9 cellular contexts compared by ENCODE assay signal in the genomic region with DNA sequence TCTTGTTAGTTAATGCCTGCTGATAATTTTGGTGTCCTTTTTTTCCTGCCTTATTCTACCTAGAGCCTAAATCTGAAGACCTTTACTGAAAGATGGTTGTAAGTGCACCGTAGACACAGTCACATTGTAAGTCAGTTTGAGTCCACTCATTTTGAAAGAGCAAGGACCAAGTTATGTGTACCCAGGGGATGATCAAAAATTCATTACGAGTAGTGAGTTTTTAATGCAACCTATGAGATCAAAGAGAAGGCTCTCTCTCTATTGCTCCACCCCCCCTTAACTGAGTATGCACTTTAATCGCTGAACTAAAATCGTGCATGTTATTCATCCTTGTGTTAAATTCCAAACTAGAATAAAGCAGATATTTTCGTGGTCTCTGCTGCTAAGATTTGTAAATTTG. TPM values are rescaled to one million over a fixed set of nuclear protein-coding genes. Genes with fewer than 3 reads are reported as not detected.
DNase-seq lines count a peak whose midpoint lies in the region; ATAC-seq, FAIRE-seq and TF ChIP-seq lines count a peak whose summit lies in the region.
"Had no signal": no experiment of that assay in that cellular context is flagged by ENCODE, and none has a peak within 500 bp of the region (broad histone marks: within the 10 kb centered on the region; RNA-seq: fewer than 3 reads in every experiment).

No MANE protein-coding gene starts in this region.

- peaks cover 11% of the 10 kb centered on the region for H3K36me3 Mint-ChIP-seq in activated T-helper 2 cell treated with anti-CD3 and anti-CD28 coated beads, Interferon-gamma antibody, Interleukin-2, Interleukin-4, amounts not matched to agents 10 μg/mL and 5 μg/mL and 100 μg/mL, durations not matched to agents 14 hours and 24 hours and 36 hours (ENCODE audit: low read depth)
- H3K36me3 Mint-ChIP-seq in memory B cell: no peaks in the 10 kb centered on the region

- no peaks in the 10 kb centered on the region for H3K9me3 Mint-ChIP-seq in activated T-helper 2 cell treated with anti-CD3 and anti-CD28 coated beads, Interferon-gamma antibody, Interleukin-2, Interleukin-4, amounts not matched to agents 10 μg/mL and 5 μg/mL and 100 μg/mL, durations not matched to agents 14 hours and 24 hours and 36 hours
- H3K9me3 Mint-ChIP-seq in memory B cell: no peaks in the 10 kb centered on the region

- H3K27me3 Mint-ChIP-seq in activated T-helper 2 cell treated with anti-CD3 and anti-CD28 coated beads, Interferon-gamma antibody, Interleukin-2, Interleukin-4, amounts not matched to agents 10 μg/mL and 5 μg/mL and 100 μg/mL, durations not matched to agents 14 hours and 24 hours and 36 hours (ENCODE audit: low read depth): no peaks in the 10 kb centered on the region
- H3K27me3 Mint-ChIP-seq in memory B cell: no peaks in the 10 kb centered on the region

- H3K4me3 ChIP-seq in ACC112 (ENCODE audit: low read depth, low read length): peak overlapping the region; percentile 81

- intact Hi-C loops in activated T-helper 2 cell treated with anti-CD3 and anti-CD28 coated beads, Interferon-gamma antibody, Interleukin-2, Interleukin-4, amounts not matched to agents 10 μg/mL and 5 μg/mL and 100 μg/mL, durations not matched to agents 14 hours and 24 hours and 36 hours (cut with micrococcal nuclease): loop anchor here (2.0 to 10.0 kb wide), 3 partner anchors 23 to 709 kb away; a partner anchor contains a TSS

- H2AFZ ChIP-seq in ACC112 (ENCODE audit: low read length, unreplicated experiment): no peak overlapping the region

- ATAC-seq in memory B cell (ENCODE audit: low read depth) (no peak), HG03432 (IDR thresholded peaks at IDR 0.05; ENCODE audit: unreplicated experiment) (no peak), HG03196 (IDR thresholded peaks at IDR 0.05; ENCODE audit: unreplicated experiment) (no peak)

- no peaks in the 10 kb centered on the region for H3K27me3 ChIP-seq in ACC112 (ENCODE audit: insufficient read depth, low read length)

- H3K79me2 ChIP-seq in ACC112 (ENCODE audit: control insufficient read depth, insufficient read depth, low read length, unreplicated experiment): peaks cover 43% of the 10 kb centered on the region

- DNase-seq in H54 (ENCODE audit: insufficient read length, low spot score) (no peak), memory B cell (ENCODE audit: low spot score in 2 of 2) (no peak), CD1c-positive myeloid dendritic cell (ENCODE audit: extremely low spot score) (no peak), retina (no peak)
- DNase-seq in activated T-helper 2 cell treated with anti-CD3 and anti-CD28 coated beads, Interferon-gamma antibody, Interleukin-2, Interleukin-4, amounts not matched to agents 10 μg/mL and 5 μg/mL and 100 μg/mL, durations not matched to agents 14 hours and 24 hours and 36 hours (ENCODE audit: low spot score): no peak
- DNase-seq: SHP77 treated with DMSO at 0.1 percent for 48 hours had no signal

- H3K4me1 ChIP-seq in ACC112 (ENCODE audit: control insufficient read depth, insufficient read depth, low read length, unreplicated experiment): peaks cover 16% of the 10 kb centered on the region

- 0 out of 2 replicates have a peak, but pooled peaks cover 4% of the 10 kb centered on the region for H3K36me3 ChIP-seq in ACC112 (ENCODE audit: insufficient read depth, low read length)

- no peak overlapping the region for H3K27ac ChIP-seq in ACC112 (ENCODE audit: low read depth, low read length)

- FAIRE-seq in H54 (lab: Jason Lieb, UNC): peak; percentile 87

- H3K27ac Mint-ChIP-seq in activated T-helper 2 cell treated with anti-CD3 and anti-CD28 coated beads, Interferon-gamma antibody, Interleukin-2, Interleukin-4, amounts not matched to agents 10 μg/mL and 5 μg/mL and 100 μg/mL, durations not matched to agents 14 hours and 24 hours and 36 hours: peak overlapping the region; percentile 76
- H3K27ac Mint-ChIP-seq in memory B cell: no peak overlapping the region

- H3K4me1 Mint-ChIP-seq in activated T-helper 2 cell treated with anti-CD3 and anti-CD28 coated beads, Interferon-gamma antibody, Interleukin-2, Interleukin-4, amounts not matched to agents 10 μg/mL and 5 μg/mL and 100 μg/mL, durations not matched to agents 14 hours and 24 hours and 36 hours (ENCODE audit: low read depth): peaks cover 33% of the 10 kb centered on the region
- peaks cover 15% of the 10 kb centered on the region for H3K4me1 Mint-ChIP-seq in memory B cell

- peak overlapping the region; percentile 83 for H3K4me3 Mint-ChIP-seq in activated T-helper 2 cell treated with anti-CD3 and anti-CD28 coated beads, Interferon-gamma antibody, Interleukin-2, Interleukin-4, amounts not matched to agents 10 μg/mL and 5 μg/mL and 100 μg/mL, durations not matched to agents 14 hours and 24 hours and 36 hours (ENCODE audit: low read depth)
- H3K4me3 Mint-ChIP-seq in memory B cell: peak overlapping the region; percentile 57

- no peak for TF ChIP-seq POLR2A in H54 (IDR thresholded peaks at IDR 0.05; ENCODE audit: low read depth, low read length)

RNA-seq across cellular contexts. Expression of a gene that starts 1.8 kb away (rescaled TPM):
- 26.0 and 27.1 TPM in 2 replicates for total RNA-seq in activated T-helper 2 cell treated with anti-CD3 and anti-CD28 coated beads, Interferon-gamma antibody, Interleukin-2, Interleukin-4, amounts not matched to agents 10 μg/mL and 5 μg/mL and 100 μg/mL, durations not matched to agents 14 hours and 24 hours and 36 hours
